17 cellular contexts compared by ENCODE assay signal in the genomic region with DNA sequence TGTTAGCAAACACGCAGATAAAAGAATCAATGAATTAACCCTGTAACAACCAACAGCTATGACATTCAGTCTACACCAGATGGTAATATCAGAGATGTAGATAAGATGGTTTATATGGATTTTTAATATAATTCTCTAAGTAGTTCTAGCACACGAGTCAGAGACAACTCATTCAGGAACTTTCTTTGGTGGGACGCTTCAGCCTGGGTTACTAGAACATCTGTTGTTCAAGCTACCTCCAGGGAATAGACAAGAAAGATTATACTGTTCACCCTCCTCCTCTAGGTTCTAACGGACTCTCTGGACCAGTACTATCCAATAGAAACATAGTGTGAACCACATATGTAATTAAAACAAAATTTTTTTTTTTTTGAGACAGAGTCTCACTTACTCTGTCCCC.
DNase-seq lines count a peak whose midpoint lies in the region; ATAC-seq, FAIRE-seq and TF ChIP-seq lines count a peak whose summit lies in the region.
"Had no signal": no experiment of that assay in that cellular context is flagged by ENCODE, and none has a peak within 500 bp of the region (broad histone marks: within the 10 kb centered on the region; RNA-seq: fewer than 3 reads in every experiment).

No MANE protein-coding gene starts in this region.

- FAIRE-seq in astrocyte (lab: Jason Lieb, UNC) = no peak
- FAIRE-seq: H54 had no signal

- no peaks in the 10 kb centered on the region for H3K9me3 Mint-ChIP-seq in T-helper 1 cell treated with Interleukin-12 subunit alpha and Interleukin-12 subunit beta and Interleukin-4 antibody, amounts not matched to agents 30 μg/mL and 1 μg/mL, for 36 hours
- H3K9me3 Mint-ChIP-seq in astrocyte (ENCODE audit: unreplicated experiment) (no peaks in the 10 kb centered on the region), memory B cell (no peaks in the 10 kb centered on the region)
- H3K9me3 Mint-ChIP-seq: activated naive CD4-positive, alpha-beta T cell treated with anti-CD3 and anti-CD28 coated beads, Interleukin-2, amount 50 U/mL, for 24 hours had no signal

- H2AK5ac ChIP-seq in mesendoderm (ENCODE audit: low read length) = no peak overlapping the region

- no peak overlapping the region for H2BK15ac ChIP-seq in mesendoderm (replicated peaks; ENCODE audit: low read depth)

- H3K4me2 ChIP-seq in astrocyte (ENCODE audit: low read length) (no peak overlapping the region), mesendoderm (ENCODE audit: low read length) (no peak overlapping the region)

- H3K9ac ChIP-seq in astrocyte (ENCODE audit: low read length) (no peak overlapping the region), mesendoderm (ENCODE audit: low read length) (no peak overlapping the region)

- no peak overlapping the region for H3K18ac ChIP-seq in mesendoderm (ENCODE audit: low read length)

- H3K23ac ChIP-seq in mesendoderm (ENCODE audit: low read length) = no peak overlapping the region

- H4K5ac ChIP-seq in mesendoderm (ENCODE audit: low read length) = no peak overlapping the region

- H3K4me3 Mint-ChIP-seq in T-helper 1 cell treated with Interleukin-12 subunit alpha and Interleukin-12 subunit beta and Interleukin-4 antibody, amounts not matched to agents 30 μg/mL and 1 μg/mL, for 36 hours = no peak overlapping the region
- H3K4me3 Mint-ChIP-seq in astrocyte (ENCODE audit: unreplicated experiment) = no peak overlapping the region
- H3K4me3 Mint-ChIP-seq in memory B cell = no peak overlapping the region

- H3K36me3 ChIP-seq in astrocyte (ENCODE audit: insufficient read depth, low read length) (no peaks in the 10 kb centered on the region), mesendoderm (ENCODE audit: control insufficient read depth, insufficient read depth, low read length) (no peaks in the 10 kb centered on the region)
- H3K36me3 ChIP-seq: tibial artery had no signal

- peaks cover 78% of the 10 kb centered on the region for H3K4me1 Mint-ChIP-seq in T-helper 1 cell treated with Interleukin-12 subunit alpha and Interleukin-12 subunit beta and Interleukin-4 antibody, amounts not matched to agents 30 μg/mL and 1 μg/mL, for 36 hours (ENCODE audit: low read depth)
- H3K4me1 Mint-ChIP-seq in astrocyte (ENCODE audit: low read depth, unreplicated experiment) = peaks cover 46% of the 10 kb centered on the region
- H3K4me1 Mint-ChIP-seq in memory B cell = peaks cover 74% of the 10 kb centered on the region

- no peak for TF ChIP-seq CTCF in GM12865 (IDR thresholded peaks at IDR 0.05; ENCODE audit: insufficient read depth, low read depth, low read length, missing control alignments)
- TF ChIP-seq CTCF in astrocyte (IDR thresholded peaks at IDR 0.05; ENCODE audit: insufficient read depth, low read depth, low read length) = no peak

- no CpG with 5 or more reads among the region's 4 CpGs for WGBS in mesendoderm (ENCODE audit: extremely low coverage, insufficient coverage, low lambda C conversion rate)

- peak overlapping the region; percentile 37 for H3K27ac Mint-ChIP-seq in T-helper 1 cell treated with Interleukin-12 subunit alpha and Interleukin-12 subunit beta and Interleukin-4 antibody, amounts not matched to agents 30 μg/mL and 1 μg/mL, for 36 hours
- H3K27ac Mint-ChIP-seq in astrocyte (ENCODE audit: unreplicated experiment) = peak overlapping the region; percentile 64
- peak overlapping the region; percentile 97 for H3K27ac Mint-ChIP-seq in memory B cell

- H3K27ac ChIP-seq in astrocyte (ENCODE audit: low read depth, low read length) (no peak overlapping the region), mesendoderm (ENCODE audit: low read depth, low read length) (no peak overlapping the region)
- H3K27ac ChIP-seq: tibial artery had no signal

- no peak overlapping the region for H4K8ac ChIP-seq in mesendoderm (ENCODE audit: low read depth, low read length)

- no peak overlapping the region for H3K56ac ChIP-seq in mesendoderm (ENCODE audit: low read length)

- H3K4ac ChIP-seq in mesendoderm (ENCODE audit: low read depth, low read length) = no peak overlapping the region

- H3K27me3 ChIP-seq in astrocyte (ENCODE audit: insufficient read depth, low read length) (peaks cover 8% of the 10 kb centered on the region), mesendoderm (ENCODE audit: insufficient read depth, low read length, poor library complexity) (no peaks in the 10 kb centered on the region)
- H3K27me3 ChIP-seq: tibial artery had no signal

- no peak for DNase-seq in T-helper 1 cell
- DNase-seq in GM12865 (ENCODE audit: low read depth) = no peak
- DNase-seq in astrocyte (ENCODE audit: low read depth) = no peak
- DNase-seq in memory B cell (ENCODE audit: low spot score in 2 of 2) = no peak
- no peak for DNase-seq in NCI-H1105 (lab: John Stamatoyannopoulos, UW)
- DNase-seq in mesendoderm = no peak
- no peak for DNase-seq in NCI-H2029 treated with DMSO at 0.1 percent for 48 hours (lab: John Stamatoyannopoulos, UW)
- DNase-seq: 8988T; activated CD4-positive, CD25-positive, alpha-beta regulatory T cell; erythroblast; left colon; NCI-H187 treated with DMSO at 0.1 percent for 48 hours; SHP77; tibial artery had no signal

- ATAC-seq in memory B cell (ENCODE audit: low read depth) = no peak
- ATAC-seq: left colon had no signal

- H2BK5ac ChIP-seq in mesendoderm (ENCODE audit: low read length) = no peak overlapping the region

- peaks cover 46% of the 10 kb centered on the region for H4K20me1 ChIP-seq in astrocyte (ENCODE audit: insufficient read depth, low read length)

- H3K9me3 ChIP-seq in astrocyte (ENCODE audit: insufficient read depth, low read depth, low read length) = no peaks in the 10 kb centered on the region
- H3K9me3 ChIP-seq: tibial artery had no signal

- H3K36me3 Mint-ChIP-seq in T-helper 1 cell treated with Interleukin-12 subunit alpha and Interleukin-12 subunit beta and Interleukin-4 antibody, amounts not matched to agents 30 μg/mL and 1 μg/mL, for 36 hours (ENCODE audit: low read depth) = peaks cover 29% of the 10 kb centered on the region
- H3K36me3 Mint-ChIP-seq in astrocyte (ENCODE audit: low read depth, unreplicated experiment) (no peaks in the 10 kb centered on the region), memory B cell (peaks cover 15% of the 10 kb centered on the region)

- H3K79me2 ChIP-seq in astrocyte (ENCODE audit: insufficient read depth, low read length) (peaks cover 27% of the 10 kb centered on the region), mesendoderm (ENCODE audit: control insufficient read depth, insufficient read depth, low read length) (peaks cover 16% of the 10 kb centered on the region)

- H3K4me1 ChIP-seq in astrocyte (ENCODE audit: insufficient read depth, low read length) (peaks cover 24% of the 10 kb centered on the region), mesendoderm (ENCODE audit: control insufficient read depth, low read depth, low read length) (peaks cover 18% of the 10 kb centered on the region)

- H2AFZ ChIP-seq in astrocyte (ENCODE audit: low read depth, low read length) = no peak overlapping the region

- H3K4me3 ChIP-seq in GM12865 (ENCODE audit: low read depth, low read length) (peak overlapping the region; percentile 93), astrocyte (ENCODE audit: insufficient read depth, low read depth, low read length) (no peak overlapping the region), mesendoderm (ENCODE audit: low read length) (no peak overlapping the region)
- H3K4me3 ChIP-seq: tibial artery had no signal

- H3K79me1 ChIP-seq in mesendoderm (ENCODE audit: low read length) = peaks cover 18% of the 10 kb centered on the region

- H3K27me3 Mint-ChIP-seq in T-helper 1 cell treated with Interleukin-12 subunit alpha and Interleukin-12 subunit beta and Interleukin-4 antibody, amounts not matched to agents 30 μg/mL and 1 μg/mL, for 36 hours (ENCODE audit: low read depth) = no peaks in the 10 kb centered on the region
- no peaks in the 10 kb centered on the region for H3K27me3 Mint-ChIP-seq in astrocyte (ENCODE audit: low read depth, unreplicated experiment)
- no peaks in the 10 kb centered on the region for H3K27me3 Mint-ChIP-seq in memory B cell
- H3K27me3 Mint-ChIP-seq: activated naive CD4-positive, alpha-beta T cell treated with anti-CD3 and anti-CD28 coated beads, Interleukin-2, amount 50 U/mL, for 24 hours had no signal

- no peak overlapping the region for H2BK120ac ChIP-seq in mesendoderm (ENCODE audit: low read depth, low read length)

Comparison
In these comparisons a context has a peak if more than half of its experiments do, and no peak if none do; other contexts are left out.
1. H3K27ac Mint-ChIP-seq: peak in every context shown above with its lines; median percentile 97 in memory B cell; 64 in astrocyte; 37 in T-helper 1 cell treated with Interleukin-12 subunit alpha and Interleukin-12 subunit beta and Interleukin-4 antibody, amounts not matched to agents 30 μg/mL and 1 μg/mL, for 36 hours.